ENCODE assay signal across 21 cellular contexts in the genomic region with DNA sequence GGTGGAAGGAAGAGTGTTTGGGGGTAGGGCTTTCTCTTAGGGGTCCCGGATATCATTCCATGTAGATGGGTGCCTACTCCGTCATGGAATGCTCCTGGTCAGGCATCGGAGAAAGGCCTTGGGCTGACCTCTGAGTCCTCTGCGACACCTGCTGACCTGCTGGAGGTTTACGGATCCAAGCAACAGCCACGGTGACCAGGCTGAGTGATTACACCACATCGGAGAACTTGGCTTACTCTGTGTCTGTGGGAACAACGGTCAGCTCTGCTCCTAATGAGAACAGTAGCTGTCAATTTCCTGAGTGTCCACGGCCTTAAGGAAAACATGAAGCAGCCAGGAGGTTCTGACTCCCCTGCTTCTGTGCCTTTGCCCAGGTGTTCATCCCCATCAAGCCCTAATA.
"Had no signal": no experiment of that assay in that cellular context is flagged by ENCODE, and none has a peak within 500 bp of the region (broad histone marks: within the 10 kb centered on the region; RNA-seq: fewer than 3 reads in every experiment).

No MANE protein-coding gene starts in this region.

- H3K4me3 ChIP-seq: coronary artery, dorsolateral prefrontal cortex, esophagus muscularis mucosa, heart right ventricle, lower lobe of right lung, mucosa of descending colon had no signal

- DNase-seq: dermis blood vessel endothelial cell; dorsolateral prefrontal cortex; effector CD4-positive, alpha-beta T cell; effector memory CD4-positive, alpha-beta T cell; foreskin keratinocyte; glutamatergic neuron; head of caudate nucleus; heart right ventricle; hippocampal formation; left cardiac atrium; left ventricle myocardium superior; lower lobe of right lung; mesenchymal stem cell; mucosa of descending colon had no signal

- H3K36me3 ChIP-seq: esophagus muscularis mucosa, heart right ventricle, lower lobe of right lung had no signal

- H3K9me3 ChIP-seq: esophagus muscularis mucosa, heart right ventricle, lower lobe of right lung, mucosa of descending colon had no signal

- H3K27me3 ChIP-seq: dorsolateral prefrontal cortex, esophagus muscularis mucosa, heart right ventricle had no signal

- H3K27ac ChIP-seq: coronary artery, dorsolateral prefrontal cortex, esophagus muscularis mucosa, foreskin keratinocyte, heart right ventricle, lower lobe of right lung had no signal

- ATAC-seq: foreskin keratinocyte, heart right ventricle, left cardiac atrium, left ventricle myocardium superior, lower lobe of right lung, mucosa of descending colon had no signal

- FAIRE-seq: colon, endothelial cell of umbilical vein, frontal cortex, islet of Langerhans, keratinocyte had no signal

- H3K4me1 ChIP-seq: foreskin keratinocyte, lower lobe of right lung had no signal
